ENCODE assay signal across 30 cellular contexts in the genomic region with DNA sequence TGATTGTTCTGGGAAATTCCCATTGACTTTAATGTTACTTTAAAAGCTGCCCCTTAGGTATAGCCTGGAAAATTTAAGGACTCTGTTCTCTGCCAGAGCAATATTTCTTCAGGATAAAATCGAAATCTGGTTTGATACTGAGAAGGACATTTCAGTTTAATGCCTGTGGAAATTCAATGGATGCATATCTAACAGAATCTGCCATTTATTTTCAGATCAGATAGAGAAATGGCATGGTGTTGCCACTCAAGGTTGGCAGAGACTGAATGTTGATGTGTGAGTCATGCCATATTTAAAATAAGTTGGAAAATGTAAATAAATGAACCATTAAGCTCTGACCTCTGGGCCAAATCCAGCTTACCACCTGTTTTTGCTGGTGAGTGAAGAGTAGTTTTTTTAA.
"Had no signal": no experiment of that assay in that cellular context is flagged by ENCODE, and none has a peak within 500 bp of the region (broad histone marks: within the 10 kb centered on the region; RNA-seq: fewer than 3 reads in every experiment).

No MANE protein-coding gene starts in this region.

- H3K4me1 ChIP-seq: esophagus muscularis mucosa, foreskin keratinocyte, gastrocnemius medialis, heart left ventricle had no signal

- ATAC-seq: activated CD4-positive, CD25-positive, alpha-beta regulatory T cell treated with anti-CD3 and anti-CD28 coated beads, Interleukin-2, amount 50 U/mL, for 24 hours; activated CD8-positive, alpha-beta T cell treated with anti-CD3 and anti-CD28 coated beads for 36 hours; activated T-cell treated with anti-CD3 and anti-CD28 coated beads, Interleukin-2, amount 50 U/mL, for 4 hours; activated T-helper 17 cell treated with anti-CD3 and anti-CD28 coated beads, Interleukin-2, amount 50 U/mL, for 72 hours; effector memory CD8-positive, alpha-beta T cell; foreskin keratinocyte; gastrocnemius medialis; heart left ventricle had no signal

- H3K4me3 ChIP-seq: coronary artery, esophagus muscularis mucosa, gastrocnemius medialis, heart left ventricle had no signal

- H3K27ac ChIP-seq: brain microvascular endothelial cell, coronary artery, esophagus muscularis mucosa, foreskin keratinocyte, gastrocnemius medialis, heart left ventricle, WERI-Rb-1 had no signal

- H3K27me3 ChIP-seq: brain microvascular endothelial cell, esophagus muscularis mucosa, foreskin keratinocyte, gastrocnemius medialis, heart left ventricle had no signal

- H3K9me3 ChIP-seq: gastrocnemius medialis had no signal

- DNase-seq: activated B cell treated with CpG ODN at 0.5 μM for 24 hours; activated CD4-positive, alpha-beta T cell treated with anti-CD3 and anti-CD28 coated beads for 48 hours; activated CD4-positive, alpha-beta T cell treated with anti-CD3 and anti-CD28 coated beads, Interleukin-2, amount 50 U/mL, for 1 hour; activated CD4-positive, alpha-beta T cell treated with anti-CD3 and anti-CD28 coated beads, Interleukin-2, amount 50 U/mL, for 48 hours; activated CD8-positive, alpha-beta memory T cell treated with anti-CD3 and anti-CD28 coated beads for 24 hours; activated CD8-positive, alpha-beta T cell treated with anti-CD3 and anti-CD28 coated beads for 36 hours; activated effector memory CD4-positive, alpha-beta T cell treated with Interleukin-2 at 50 U/mL for 16 hours; activated gamma-delta T cell treated with Interleukin-2 at 50 U/mL for 16 hours; activated naive CD4-positive, alpha-beta T cell treated with anti-CD3 and anti-CD28 coated beads, Interleukin-2, amount 50 U/mL, for 16 hours; activated naive CD4-positive, alpha-beta T cell treated with Interleukin-2 at 50 U/mL for 16 hours; activated T-cell treated with anti-CD3 and anti-CD28 coated beads, Interleukin-2, amount 50 U/mL, for 4 hours; amniotic stem cell; anterior cingulate cortex; brain microvascular endothelial cell; dermis blood vessel endothelial cell; effector CD4-positive, alpha-beta T cell; effector memory CD8-positive, alpha-beta T cell; erythroblast; foreskin keratinocyte; gastrocnemius medialis; glutamatergic neuron; heart left ventricle; T1000; WERI-Rb-1 had no signal

- FAIRE-seq: astrocyte, bronchial epithelial cell had no signal

- H3K36me3 ChIP-seq: brain microvascular endothelial cell, esophagus muscularis mucosa, gastrocnemius medialis, heart left ventricle, WERI-Rb-1 had no signal
